1 cellular context compared by ENCODE assay signal in the genomic region with DNA sequence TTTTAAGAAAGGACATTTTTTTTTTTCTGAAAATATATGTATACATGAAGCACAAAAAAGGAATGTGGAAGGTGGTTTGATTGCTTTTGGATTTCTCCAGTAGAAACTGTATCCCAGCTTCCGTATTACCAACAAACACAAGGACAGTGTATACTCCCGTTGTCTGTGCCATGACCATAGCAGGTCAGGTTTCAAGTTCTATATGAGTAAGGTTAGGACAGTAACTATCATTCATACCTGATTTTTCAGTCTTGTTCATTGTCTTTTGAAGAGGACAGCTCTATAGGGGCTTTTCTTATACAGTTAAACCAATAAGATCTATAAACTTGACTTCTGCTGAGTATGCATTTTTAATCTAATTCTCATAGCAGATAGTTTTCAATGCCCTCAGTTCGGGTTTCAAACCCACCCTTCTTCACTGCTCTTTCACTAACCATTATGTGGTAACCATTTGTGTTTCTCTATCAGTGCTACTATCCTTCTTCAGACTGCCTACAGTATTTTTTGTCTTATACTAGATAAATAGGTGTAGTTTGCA.
TF ChIP-seq lines count a peak whose summit lies in the region.

No MANE protein-coding gene starts in this region.

TF ChIP-seq in HepG2, 621 proteins besides CTCF, POLR2A, EP300 and RAD21 (continued from another document):
- no peak for TF ChIP-seq ZHX1 (CRISPR knock-in tag; IDR thresholded peaks at IDR 0.05; ENCODE audit: low read depth)
- TF ChIP-seq, protein P1, sequence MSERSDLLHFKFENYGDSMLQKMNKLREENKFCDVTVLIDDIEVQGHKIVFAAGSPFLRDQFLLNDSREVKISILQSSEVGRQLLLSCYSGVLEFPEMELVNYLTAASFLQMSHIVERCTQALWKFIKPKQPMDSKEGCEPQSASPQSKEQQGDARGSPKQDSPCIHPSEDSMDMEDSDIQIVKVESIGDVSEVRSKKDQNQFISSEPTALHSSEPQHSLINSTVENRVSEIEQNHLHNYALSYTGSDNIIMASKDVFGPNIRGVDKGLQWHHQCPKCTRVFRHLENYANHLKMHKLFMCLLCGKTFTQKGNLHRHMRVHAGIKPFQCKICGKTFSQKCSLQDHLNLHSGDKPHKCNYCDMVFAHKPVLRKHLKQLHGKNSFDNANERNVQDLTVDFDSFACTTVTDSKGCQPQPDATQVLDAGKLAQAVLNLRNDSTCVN (CRISPR knock-in tag; IDR thresholded peaks at IDR 0.05; ENCODE audit: borderline replicate concordance): no peak
- TF ChIP-seq MAFK (conservative IDR thresholded peaks at IDR 0.05 in 1 of 2, IDR thresholded peaks at IDR 0.05 in 1 of 2; ENCODE audit: low read length in 2 of 2): peak; percentile 92 to 97
- no peak for TF ChIP-seq TOPORS (CRISPR knock-in tag; IDR thresholded peaks at IDR 0.05)
- TF ChIP-seq, protein P2, sequence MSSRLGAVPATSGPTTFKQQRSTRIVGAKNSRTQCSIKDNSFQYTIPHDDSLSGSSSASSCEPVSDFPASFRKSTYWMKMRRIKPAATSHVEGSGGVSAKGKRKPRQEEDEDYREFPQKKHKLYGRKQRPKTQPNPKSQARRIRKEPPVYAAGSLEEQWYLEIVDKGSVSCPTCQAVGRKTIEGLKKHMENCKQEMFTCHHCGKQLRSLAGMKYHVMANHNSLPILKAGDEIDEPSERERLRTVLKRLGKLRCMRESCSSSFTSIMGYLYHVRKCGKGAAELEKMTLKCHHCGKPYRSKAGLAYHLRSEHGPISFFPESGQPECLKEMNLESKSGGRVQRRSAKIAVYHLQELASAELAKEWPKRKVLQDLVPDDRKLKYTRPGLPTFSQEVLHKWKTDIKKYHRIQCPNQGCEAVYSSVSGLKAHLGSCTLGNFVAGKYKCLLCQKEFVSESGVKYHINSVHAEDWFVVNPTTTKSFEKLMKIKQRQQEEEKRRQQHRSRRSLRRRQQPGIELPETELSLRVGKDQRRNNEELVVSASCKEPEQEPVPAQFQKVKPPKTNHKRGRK (CRISPR knock-in tag; IDR thresholded peaks at IDR 0.05): no peak
TF ChIP-seq in HepG2: peak in this region for 3.
